Comparison of ENCODE assay signal across 8 cellular contexts in genomic region chr6:20212392-20213111, GRCh38. TPM values are rescaled to one million over a fixed set of nuclear protein-coding genes. Genes with fewer than 3 reads are reported as not detected.
A peak's percentile ranks its signal among the peaks of the same experiment; 100 is the strongest.
DNase-seq lines count a peak whose midpoint lies in the region; ATAC-seq, FAIRE-seq and TF ChIP-seq lines count a peak whose summit lies in the region.

A gene with protein sequence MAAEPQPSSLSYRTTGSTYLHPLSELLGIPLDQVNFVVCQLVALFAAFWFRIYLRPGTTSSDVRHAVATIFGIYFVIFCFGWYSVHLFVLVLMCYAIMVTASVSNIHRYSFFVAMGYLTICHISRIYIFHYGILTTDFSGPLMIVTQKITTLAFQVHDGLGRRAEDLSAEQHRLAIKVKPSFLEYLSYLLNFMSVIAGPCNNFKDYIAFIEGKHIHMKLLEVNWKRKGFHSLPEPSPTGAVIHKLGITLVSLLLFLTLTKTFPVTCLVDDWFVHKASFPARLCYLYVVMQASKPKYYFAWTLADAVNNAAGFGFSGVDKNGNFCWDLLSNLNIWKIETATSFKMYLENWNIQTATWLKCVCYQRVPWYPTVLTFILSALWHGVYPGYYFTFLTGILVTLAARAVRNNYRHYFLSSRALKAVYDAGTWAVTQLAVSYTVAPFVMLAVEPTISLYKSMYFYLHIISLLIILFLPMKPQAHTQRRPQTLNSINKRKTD (minus strand): TSS chr6:20212469. CDS start chr6:20212234, 235 bp downstream.

- H3K27me3 Mint-ChIP-seq in astrocyte (ENCODE audit: low read depth, unreplicated experiment) = no peaks in the 10 kb centered on the region

- peak within 1 kb of the TSS; percentile 96 for H3K27ac Mint-ChIP-seq in astrocyte (ENCODE audit: unreplicated experiment)

- H3K79me2 ChIP-seq in astrocyte (ENCODE audit: insufficient read depth, low read length) = no peaks in the 10 kb centered on the region

- peak; percentile 89 for ATAC-seq in HG02763 (IDR thresholded peaks at IDR 0.05; ENCODE audit: unreplicated experiment)

- in situ Hi-C loops in GM13976 (cut with MboI; ENCODE audit: low sequenced_read_pairs, unreplicated experiment) = no loop called here

- H3K4me1 ChIP-seq in astrocyte (ENCODE audit: insufficient read depth, low read length) = peaks cover 17% of the 10 kb centered on the region

- no peaks in the 10 kb centered on the region for H3K27me3 ChIP-seq in astrocyte (ENCODE audit: insufficient read depth, low read length)

- peak within 1 kb of the TSS; percentile 100 for H3K4me2 ChIP-seq in astrocyte (ENCODE audit: low read length)

- peaks cover 11% of the 10 kb centered on the region for H3K4me1 Mint-ChIP-seq in astrocyte (ENCODE audit: low read depth, unreplicated experiment)

- no peaks in the 10 kb centered on the region for H3K9me3 ChIP-seq in astrocyte (ENCODE audit: insufficient read depth, low read depth, low read length)

- peak within 1 kb of the TSS; percentile 66 for H3K27ac ChIP-seq in astrocyte (ENCODE audit: low read depth, low read length)

- H3K36me3 ChIP-seq in astrocyte (ENCODE audit: insufficient read depth, low read length) = no peaks in the 10 kb centered on the region

- H3K4me3 ChIP-seq in astrocyte (ENCODE audit: insufficient read depth, low read depth, low read length) (peak within 1 kb of the TSS; percentile 87), retinal pigment epithelial cell (ENCODE audit: low read length) (peak within 1 kb of the TSS; percentile 68)

- peak within 1 kb of the TSS; percentile 91 for H3K4me3 Mint-ChIP-seq in astrocyte (ENCODE audit: unreplicated experiment)

- TF ChIP-seq CTCF in GM13976 (IDR thresholded peaks at IDR 0.05; ENCODE audit: borderline replicate concordance, control extremely low read depth, extremely low read depth, insufficient read depth, missing control alignments) (no peak), astrocyte (IDR thresholded peaks at IDR 0.05; ENCODE audit: insufficient read depth, low read depth, low read length) (no peak), retinal pigment epithelial cell (conservative IDR thresholded peaks at IDR 0.05; ENCODE audit: low read depth, low read length) (peak; percentile 0)

- FAIRE-seq in astrocyte (lab: Jason Lieb, UNC) = no peak

- peak; percentile 85 for DNase-seq in GM13976 (ENCODE audit: low spot score)
- peak; percentile 75 for DNase-seq in NCI-H1436 treated with DMSO at 0.1 percent for 48 hours (lab: John Stamatoyannopoulos, UW)
- peak; percentile 83 for DNase-seq in astrocyte (ENCODE audit: low read depth)
- DNase-seq in hippocampal formation (lab: John Stamatoyannopoulos, UW) = peak; percentile 70 to 74
- DNase-seq in retinal pigment epithelial cell (ENCODE audit: low read depth) = peak; percentile 63
- no peak for DNase-seq in NAMALWA (ENCODE audit: low spot score)

- H3K9ac ChIP-seq in astrocyte (ENCODE audit: low read length) = peak within 1 kb of the TSS; percentile 81

- no peaks in the 10 kb centered on the region for H4K20me1 ChIP-seq in astrocyte (ENCODE audit: insufficient read depth, low read length)

- intact Hi-C loops in T-helper 1 cell treated with Interleukin-12 subunit alpha and Interleukin-12 subunit beta and Interleukin-4 antibody, amounts not matched to agents 30 ng/mL and 1 ng/mL, for 36 hours (cut with micrococcal nuclease) = loop anchor here (1.0 to 2.0 kb wide), 11 partner anchors 10 to 1714 kb away; partner anchors contain the start of genes CDKAL1 and E2F3

- peak within 1 kb of the TSS; percentile 98 for H2AFZ ChIP-seq in astrocyte (ENCODE audit: low read depth, low read length)

- no peaks in the 10 kb centered on the region for H3K9me3 Mint-ChIP-seq in astrocyte (ENCODE audit: unreplicated experiment)

- H3K36me3 Mint-ChIP-seq in astrocyte (ENCODE audit: low read depth, unreplicated experiment) = no peaks in the 10 kb centered on the region

RNA-seq across cellular contexts. Expression of the gene that starts here (rescaled TPM):
- total RNA-seq in T-helper 1 cell treated with Interleukin-12 subunit alpha and Interleukin-12 subunit beta and Interleukin-4 antibody, amounts not matched to agents 30 ng/mL and 1 ng/mL, for 36 hours = 21.5 and 23.1 TPM in 2 replicates
- total RNA-seq in astrocyte = 4.8 and 6.4 TPM in 2 replicates
